Comparison of ENCODE assay signal across 8 cellular contexts in genomic region chr16:67661101-67661661, GRCh38. TPM values are rescaled to one million over a fixed set of nuclear protein-coding genes. Genes with fewer than 3 reads are reported as not detected.
DNase-seq lines count a peak whose midpoint lies in the region; TF ChIP-seq lines count a peak whose summit lies in the region.

No MANE protein-coding gene starts in this region.

- H3K4me1 Mint-ChIP-seq in activated naive CD4-positive, alpha-beta T cell treated with anti-CD3 and anti-CD28 coated beads for 36 hours (ENCODE audit: low read depth): peaks cover 25% of the 10 kb centered on the region
- H3K4me1 Mint-ChIP-seq in dendritic cell treated with granulocyte-macrophage colony-stimulating factor and Interleukin-4, amounts not matched to agents 40 ng/mL and 50 ng/mL, for 4 days (ENCODE audit: low read depth): peaks cover 41% of the 10 kb centered on the region
- H3K4me1 Mint-ChIP-seq in mesothelial cell of epicardium: peaks cover 16% of the 10 kb centered on the region

- DNase-seq in activated naive CD4-positive, alpha-beta T cell treated with anti-CD3 and anti-CD28 coated beads for 36 hours: peak; percentile 39
- DNase-seq in activated naive CD4-positive, alpha-beta T cell treated with Interleukin-2 at 50 U/mL for 16 hours: no peak
- DNase-seq in mesothelial cell of epicardium (ENCODE audit: low spot score in 2 of 2, unreplicated experiment in 2 of 2) (peak in 1 of 2 experiments; percentile 62), NCI-H1930 (lab: John Stamatoyannopoulos, UW) (no peak), globus pallidus (ENCODE audit: low spot score) (no peak)

- intact Hi-C loops in activated naive CD4-positive, alpha-beta T cell treated with anti-CD3 and anti-CD28 coated beads for 36 hours (cut with micrococcal nuclease): loop anchor here (2.0 kb wide), 5 partner anchors 58 to 434 kb away; partner anchors contain the start of genes GFOD2, PSKH1, RANBP10 and TMEM208
- intact Hi-C loops in dendritic cell treated with granulocyte-macrophage colony-stimulating factor and Interleukin-4, amounts not matched to agents 40 ng/mL and 50 ng/mL, for 4 days (cut with micrococcal nuclease): no loop called here

- peak overlapping the region; percentile 53 for H3K27ac Mint-ChIP-seq in activated naive CD4-positive, alpha-beta T cell treated with anti-CD3 and anti-CD28 coated beads for 36 hours
- H3K27ac Mint-ChIP-seq in dendritic cell treated with granulocyte-macrophage colony-stimulating factor and Interleukin-4, amounts not matched to agents 40 ng/mL and 50 ng/mL, for 4 days: peak overlapping the region; percentile 89
- peak overlapping the region; percentile 94 for H3K27ac Mint-ChIP-seq in mesothelial cell of epicardium

- no peak for TF ChIP-seq CTCF in mesothelial cell of epicardium (IDR thresholded peaks at IDR 0.05; ENCODE audit: unreplicated experiment)

- H3K4me3 Mint-ChIP-seq in activated naive CD4-positive, alpha-beta T cell treated with anti-CD3 and anti-CD28 coated beads for 36 hours: peak overlapping the region; percentile 90
- H3K4me3 Mint-ChIP-seq in dendritic cell treated with granulocyte-macrophage colony-stimulating factor and Interleukin-4, amounts not matched to agents 40 ng/mL and 50 ng/mL, for 4 days: peak overlapping the region; percentile 93
- peak overlapping the region; percentile 79 for H3K4me3 Mint-ChIP-seq in mesothelial cell of epicardium

- H3K36me3 ChIP-seq in urinary bladder (ENCODE audit: insufficient read depth): no peaks in the 10 kb centered on the region

- H3K4me3 ChIP-seq in urinary bladder (ENCODE audit: low read depth, low read length): peak overlapping the region; percentile 75

- no peaks in the 10 kb centered on the region for H3K27me3 Mint-ChIP-seq in activated naive CD4-positive, alpha-beta T cell treated with anti-CD3 and anti-CD28 coated beads for 36 hours (ENCODE audit: low read depth)
- peaks cover 11% of the 10 kb centered on the region for H3K27me3 Mint-ChIP-seq in dendritic cell treated with granulocyte-macrophage colony-stimulating factor and Interleukin-4, amounts not matched to agents 40 ng/mL and 50 ng/mL, for 4 days
- H3K27me3 Mint-ChIP-seq in mesothelial cell of epicardium (ENCODE audit: low read depth): no peaks in the 10 kb centered on the region

- CTCF ChIA-PET in activated naive CD4-positive, alpha-beta T cell treated with anti-CD3 and anti-CD28 coated beads for 36 hours (lab: Charles Lee): interaction anchor here (1.1 to 13.5 kb wide), 4 partner anchors 8 to 140 kb away, joined by 3 to 131 read pairs (median 22); partner anchors contain the start of gene CARMIL2

- H3K4me1 ChIP-seq in urinary bladder (ENCODE audit: insufficient read depth): no peaks in the 10 kb centered on the region

- H3K36me3 Mint-ChIP-seq in activated naive CD4-positive, alpha-beta T cell treated with anti-CD3 and anti-CD28 coated beads for 36 hours (ENCODE audit: low read depth): peaks cover 5% of the 10 kb centered on the region
- H3K36me3 Mint-ChIP-seq in dendritic cell treated with granulocyte-macrophage colony-stimulating factor and Interleukin-4, amounts not matched to agents 40 ng/mL and 50 ng/mL, for 4 days (ENCODE audit: low read depth): peaks cover 66% of the 10 kb centered on the region
- peaks cover 2% of the 10 kb centered on the region for H3K36me3 Mint-ChIP-seq in mesothelial cell of epicardium

- no peaks in the 10 kb centered on the region for H3K9me3 Mint-ChIP-seq in activated naive CD4-positive, alpha-beta T cell treated with anti-CD3 and anti-CD28 coated beads for 36 hours
- H3K9me3 Mint-ChIP-seq in dendritic cell treated with granulocyte-macrophage colony-stimulating factor and Interleukin-4, amounts not matched to agents 40 ng/mL and 50 ng/mL, for 4 days: no peaks in the 10 kb centered on the region
- no peaks in the 10 kb centered on the region for H3K9me3 Mint-ChIP-seq in mesothelial cell of epicardium

- WGBS in urinary bladder: 8% methylated on average over 38 of the region's 38 CpGs

- peak overlapping the region; percentile 11 for H3K27ac ChIP-seq in urinary bladder (ENCODE audit: low read depth)

TF ChIP-seq in PFSK-1, 5 proteins besides CTCF, POLR2A, EP300 and RAD21:
- TF ChIP-seq REST (IDR thresholded peaks at IDR 0.05; ENCODE audit: insufficient read depth in 1 of 2, low read depth in 2 of 2, low read length in 2 of 2) (peak; percentile 75 to 93), SIN3A (IDR thresholded peaks at IDR 0.05; ENCODE audit: borderline replicate concordance, insufficient read depth, low read length) (peak; percentile 53; the same call in 1 of the 2 replicates), FOXP2 (optimal IDR thresholded peaks at IDR 0.05; ENCODE audit: borderline replicate concordance, extremely low read depth, extremely low read length, insufficient read depth) (no peak)

RNA-seq across cellular contexts. Expression of gene PARD6A, which starts 0.4 kb away (rescaled TPM):
- total RNA-seq in activated naive CD4-positive, alpha-beta T cell treated with anti-CD3 and anti-CD28 coated beads for 36 hours: 1 to 10 TPM; 7.3 to 8.4 TPM
- polyA plus RNA-seq in PFSK-1 (2012; ENCODE audit: insufficient read length, low read depth): 8.0 TPM
- 1.9 to 2.2 TPM (median 1.9 TPM) in 3 replicates for total RNA-seq in mesothelial cell of epicardium
- 1.7 TPM for total RNA-seq in urinary bladder
- 6.5 TPM for polyA plus RNA-seq in urinary bladder

RNA-seq across cellular contexts. Expression of gene ACD, which starts 1.1 kb away (rescaled TPM):
- total RNA-seq in activated naive CD4-positive, alpha-beta T cell treated with anti-CD3 and anti-CD28 coated beads for 36 hours: 10 to 100 TPM; 49.2 to 54.9 TPM
- polyA plus RNA-seq in PFSK-1 (2012; ENCODE audit: insufficient read length, low read depth): 41.4 TPM
- total RNA-seq in mesothelial cell of epicardium (24.5 to 27.9 TPM (median 25.8 TPM) in 3 replicates), urinary bladder (9.5 TPM)
- polyA plus RNA-seq in urinary bladder: 34.6 TPM

RNA-seq across cellular contexts. Expression of gene ENKD1, which starts 5.4 kb away (rescaled TPM):
- total RNA-seq in activated naive CD4-positive, alpha-beta T cell treated with anti-CD3 and anti-CD28 coated beads for 36 hours: 1 to 10 TPM; 6.7 to 7.3 TPM
- polyA plus RNA-seq in PFSK-1 (2012; ENCODE audit: insufficient read length, low read depth): 24.7 TPM
- total RNA-seq in mesothelial cell of epicardium (11.7 to 13.0 TPM (median 12.8 TPM) in 3 replicates), urinary bladder (10.3 TPM)
- 39.5 TPM for polyA plus RNA-seq in urinary bladder

RNA-seq across cellular contexts. Expression of gene C16orf86, which starts 5.4 kb away (rescaled TPM):
- 1 to 10 TPM; 3.2 to 3.6 TPM for total RNA-seq in activated naive CD4-positive, alpha-beta T cell treated with anti-CD3 and anti-CD28 coated beads for 36 hours
- polyA plus RNA-seq in PFSK-1 (2012; ENCODE audit: insufficient read length, low read depth): 1.0 TPM
- total RNA-seq in mesothelial cell of epicardium (1.2 to 2.0 TPM (median 1.8 TPM) in 3 replicates), urinary bladder (1.2 TPM)
- polyA plus RNA-seq in urinary bladder: 9.9 TPM

RNA-seq across cellular contexts. Expression of gene CARMIL2, which starts 16.2 kb away (rescaled TPM):
- total RNA-seq in activated naive CD4-positive, alpha-beta T cell treated with anti-CD3 and anti-CD28 coated beads for 36 hours: 100 to 1,000 TPM; 123 to 130 TPM
- polyA plus RNA-seq in PFSK-1 (2012; ENCODE audit: insufficient read length, low read depth): 26.9 TPM
- total RNA-seq in mesothelial cell of epicardium (6.7 to 10.2 TPM (median 8.0 TPM) in 3 replicates), urinary bladder (0.16 TPM)
- 0.99 TPM for polyA plus RNA-seq in urinary bladder
